ENCODE assay signal across 8 cellular contexts in the genomic region with DNA sequence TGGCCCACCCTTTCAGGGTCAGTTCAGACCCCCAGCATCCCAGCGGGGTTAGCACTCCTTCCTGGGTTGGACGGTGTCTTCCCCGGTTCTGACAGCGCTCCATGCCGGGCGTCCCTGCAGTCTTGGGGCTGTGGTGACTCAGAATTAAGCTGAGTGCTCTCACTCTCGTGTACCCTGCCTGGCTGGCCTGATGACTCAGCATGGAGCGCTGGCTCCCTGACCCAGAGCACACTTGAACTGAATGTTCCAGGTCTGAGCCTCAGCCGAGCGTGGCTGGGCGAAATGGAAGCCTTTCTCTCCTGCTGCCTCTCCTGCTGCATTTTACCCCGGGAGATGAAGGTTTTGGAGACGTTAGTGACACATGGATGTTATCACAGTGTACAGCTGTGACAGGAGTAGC. TPM values are rescaled to one million over a fixed set of nuclear protein-coding genes. Genes with fewer than 3 reads are reported as not detected.
DNase-seq lines count a peak whose midpoint lies in the region; ATAC-seq and TF ChIP-seq lines count a peak whose summit lies in the region.

No MANE protein-coding gene starts in this region.

- peak overlapping the region in 4 of 11 experiments; percentile 21 to 55 (median 30); a peak in 6 of 22 replicates for H3K27ac ChIP-seq in BLaER1 treated with 17β-estradiol and CSF1 and Interleukin-3, amounts not matched to agents 10 nM and 100 nM
- H3K27ac ChIP-seq in caudate nucleus (ENCODE audit: low read depth, low read length) (peak overlapping the region; percentile 78), thoracic aorta (peak overlapping the region; percentile 83 to 99)

- peaks cover 0 to 18% (median 11%) of the 10 kb centered on the region in 11 experiments; a peak in 12 of 22 replicates for H3K9me3 ChIP-seq in BLaER1 treated with 17β-estradiol and CSF1 and Interleukin-3, amounts not matched to agents 10 nM and 100 nM (replicated peaks in 1 of 11)
- H3K9me3 ChIP-seq in thoracic aorta: no peaks in the 10 kb centered on the region

- ATAC-seq in thoracic aorta (ENCODE audit: insufficient number of reproducible peaks, low FRiP score, low read depth) (peak; percentile 84), HG02970 (IDR thresholded peaks at IDR 0.05; ENCODE audit: low FRiP score, unreplicated experiment) (no peak), GM21737 (IDR thresholded peaks at IDR 0.05; ENCODE audit: unreplicated experiment) (no peak)

- no peak for TF ChIP-seq CTCF in thoracic aorta (IDR thresholded peaks at IDR 0.05)

- peak overlapping the region in 6 of 11 experiments; percentile 0 to 48 (median 6); a peak in 4 of 22 replicates for H3K9ac ChIP-seq in BLaER1 treated with 17β-estradiol and CSF1 and Interleukin-3, amounts not matched to agents 10 nM and 100 nM

- peaks cover 23 to 100% (median 82%) of the 10 kb centered on the region in 11 experiments; a peak in 18 of 22 replicates for H4K20me1 ChIP-seq in BLaER1 treated with 17β-estradiol and CSF1 and Interleukin-3, amounts not matched to agents 10 nM and 100 nM

- H3K27me3 ChIP-seq in BLaER1 treated with 17β-estradiol and CSF1 and Interleukin-3, amounts not matched to agents 10 nM and 100 nM: no peaks in the 10 kb centered on the region
- H3K27me3 ChIP-seq in thoracic aorta (replicated peaks; ENCODE audit: insufficient read depth): no peaks in the 10 kb centered on the region

- peaks cover 13 to 66% (median 54%) of the 10 kb centered on the region in 11 experiments for H3K36me3 ChIP-seq in BLaER1 treated with 17β-estradiol and CSF1 and Interleukin-3, amounts not matched to agents 10 nM and 100 nM
- no peaks in the 10 kb centered on the region for H3K36me3 ChIP-seq in thoracic aorta

- DNase-seq in LHCN-M2 (ENCODE audit: low read depth) (peak; percentile 93), caudate nucleus (lab: John Stamatoyannopoulos, UW) (peak in 23 of 61 donors; percentile 8 to 78 (median 34)), left kidney (ENCODE audit: low read depth, low spot score) (peak; percentile 82), thoracic aorta (ENCODE audit: low spot score) (peak; percentile 72)
- DNase-seq in activated effector memory CD4-positive, alpha-beta T cell treated with anti-CD3 and anti-CD28 coated beads, Interleukin-2, amount 50 U/mL, for 16 hours: no peak

- peak overlapping the region in 5 of 11 experiments; percentile 42 to 89 (median 61); a peak in 11 of 22 replicates for H3K4me2 ChIP-seq in BLaER1 treated with 17β-estradiol and CSF1 and Interleukin-3, amounts not matched to agents 10 nM and 100 nM

- peaks cover 51 to 73% (median 65%) of the 10 kb centered on the region in 10 experiments for H3K4me1 ChIP-seq in BLaER1 treated with 17β-estradiol and CSF1 and Interleukin-3, amounts not matched to agents 10 nM and 100 nM
- H3K4me1 ChIP-seq in thoracic aorta (ENCODE audit: control insufficient read depth in 1 of 2, low read depth in 2 of 2): peaks cover 49 to 84% of the 10 kb centered on the region in 2 donors

- no peak overlapping the region; a peak in 1 of 20 replicates for H3K4me3 ChIP-seq in BLaER1 treated with 17β-estradiol and CSF1 and Interleukin-3, amounts not matched to agents 10 nM and 100 nM
- peak overlapping the region; percentile 34 for H3K4me3 ChIP-seq in thoracic aorta

RNA-seq across cellular contexts. Expression of gene BAG3, which starts 7.1 kb away (rescaled TPM):
- 26.5 and 27.3 TPM in 2 replicates for total RNA-seq in LHCN-M2 (2014; rRNA removed)
- 55.1 TPM for polyA plus RNA-seq in LHCN-M2 (2012)
- 10 to 100 TPM; 48.9 to 87.6 TPM for total RNA-seq in thoracic aorta
